Comparison of ENCODE assay signal across 9 cellular contexts in the genomic region with DNA sequence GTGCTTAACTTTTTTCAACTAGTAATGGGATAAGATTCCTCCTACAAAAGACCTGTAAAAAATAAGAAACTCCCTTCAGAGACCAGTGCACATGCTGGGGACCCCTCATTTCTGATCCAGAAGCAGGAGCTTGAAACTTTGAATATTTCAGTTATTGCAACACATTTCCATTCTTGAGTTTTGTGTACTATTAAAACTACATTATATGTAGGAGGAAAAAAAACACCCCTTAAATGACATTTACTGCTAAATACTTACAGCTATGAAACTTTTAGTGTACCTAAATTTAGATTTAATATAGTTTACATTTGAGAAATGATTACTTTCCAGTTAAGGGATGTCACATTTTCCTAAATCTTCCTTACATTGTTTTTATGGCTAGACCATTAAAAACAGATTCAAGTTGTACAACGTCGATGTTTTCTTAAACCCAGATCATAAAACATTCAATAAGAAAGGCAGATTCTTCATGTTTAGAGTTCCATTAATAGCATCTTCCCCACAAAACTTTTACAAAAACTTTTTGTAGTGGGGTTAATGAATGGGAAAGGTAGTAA. TPM values are rescaled to one million over a fixed set of nuclear protein-coding genes. Genes with fewer than 3 reads are reported as not detected.
DNase-seq lines count a peak whose midpoint lies in the region; ATAC-seq and TF ChIP-seq lines count a peak whose summit lies in the region.
"Had no signal": no experiment of that assay in that cellular context is flagged by ENCODE, and none has a peak within 500 bp of the region (broad histone marks: within the 10 kb centered on the region; RNA-seq: fewer than 3 reads in every experiment).

No MANE protein-coding gene starts in this region.

- TF ChIP-seq POLR2A in sigmoid colon (IDR thresholded peaks at IDR 0.05): no peak

- ATAC-seq in activated naive CD8-positive, alpha-beta T cell treated with anti-CD3 and anti-CD28 coated beads, Interleukin-2, amount 50 U/mL, for 24 hours: no peak
- ATAC-seq in GM19395 (IDR thresholded peaks at IDR 0.05; ENCODE audit: unreplicated experiment) (no peak), HG03460 (IDR thresholded peaks at IDR 0.05; ENCODE audit: unreplicated experiment) (no peak)

- DNase-seq in GM12865 (ENCODE audit: low read depth) (no peak), astrocyte of the cerebellum (ENCODE audit: low read depth) (no peak), sigmoid colon (no peak), T-helper 1 cell (no peak)
- DNase-seq in activated naive CD8-positive, alpha-beta T cell treated with anti-CD3 and anti-CD28 coated beads, Interleukin-2, amount 50 U/mL, for 24 hours: no peak
- DNase-seq: SW 1271 had no signal

- H3K36me3 ChIP-seq in iPS-18a (ENCODE audit: control insufficient read depth, low read depth, low read length) (no peaks in the 10 kb centered on the region), sigmoid colon (peaks cover 0 to 30% (median under 1%) of the 10 kb centered on the region in 4 donors)

- no peak overlapping the region for H3K27ac ChIP-seq in iPS-18a (ENCODE audit: low read length)
- peak overlapping the region; percentile 90 to 98 (median 96) for H3K27ac ChIP-seq in sigmoid colon

- peak overlapping the region; percentile 90 for H3K4me3 ChIP-seq in GM12865 (ENCODE audit: low read depth, low read length)
- peak overlapping the region; percentile 71 for H3K4me3 ChIP-seq in astrocyte of the cerebellum (ENCODE audit: low read depth, low read length)
- H3K4me3 ChIP-seq in iPS-18a (ENCODE audit: low read length): no peak overlapping the region
- peak overlapping the region; percentile 74 to 92 (median 86) for H3K4me3 ChIP-seq in sigmoid colon

- intact Hi-C loops in sigmoid colon (cut with DNase I): loop anchor here (5.0 to 10.0 kb wide), 4 partner anchors 34 to 681 kb away; partner anchors contain the start of gene SLC16A7

- no peak for TF ChIP-seq CTCF in GM12865 (IDR thresholded peaks at IDR 0.05; ENCODE audit: insufficient read depth, low read depth, low read length, missing control alignments)
- TF ChIP-seq CTCF in astrocyte of the cerebellum (IDR thresholded peaks at IDR 0.05; ENCODE audit: low read depth, low read length, missing control alignments): no peak
- TF ChIP-seq CTCF in sigmoid colon (IDR thresholded peaks at IDR 0.05): no peak

- 9 to 51% methylated on average over 2 of the region's 2 CpGs for WGBS in sigmoid colon, 2 donors

- in situ Hi-C loops in astrocyte of the cerebellum (cut with HindIII; ENCODE audit: low sequenced_read_pairs): no loop called here

- peaks cover 42% of the 10 kb centered on the region for H3K4me1 ChIP-seq in iPS-18a (ENCODE audit: control insufficient read depth, low read depth, low read length)
- peaks cover 0 to 52% (median 40%) of the 10 kb centered on the region in 4 donors for H3K4me1 ChIP-seq in sigmoid colon

- peaks cover 14% of the 10 kb centered on the region for H3K27me3 ChIP-seq in iPS-18a (ENCODE audit: control insufficient read depth, insufficient read depth, low read length)
- no peaks in the 10 kb centered on the region for H3K27me3 ChIP-seq in sigmoid colon

- no peak overlapping the region for H3K4me3 Mint-ChIP-seq in activated naive CD8-positive, alpha-beta T cell treated with anti-CD3 and anti-CD28 coated beads, Interleukin-2, amount 50 U/mL, for 24 hours

- no peak overlapping the region for H3K27ac Mint-ChIP-seq in activated naive CD8-positive, alpha-beta T cell treated with anti-CD3 and anti-CD28 coated beads, Interleukin-2, amount 50 U/mL, for 24 hours

- peak in 2 of 4 donors; percentile 25 to 37 for TF ChIP-seq EP300 in sigmoid colon (IDR thresholded peaks at IDR 0.05)

- peak overlapping the region; percentile 13 for H3K9ac ChIP-seq in iPS-18a (ENCODE audit: low read length)

- H3K9me3 ChIP-seq in iPS-18a (ENCODE audit: control insufficient read depth, low read depth, low read length) (no peaks in the 10 kb centered on the region), sigmoid colon (no peaks in the 10 kb centered on the region)

- peaks cover 8% of the 10 kb centered on the region for H3K4me1 Mint-ChIP-seq in activated naive CD8-positive, alpha-beta T cell treated with anti-CD3 and anti-CD28 coated beads, Interleukin-2, amount 50 U/mL, for 24 hours

- H3K36me3 Mint-ChIP-seq in activated naive CD8-positive, alpha-beta T cell treated with anti-CD3 and anti-CD28 coated beads, Interleukin-2, amount 50 U/mL, for 24 hours (ENCODE audit: low read depth): no peaks in the 10 kb centered on the region

- no peaks in the 10 kb centered on the region for H3K9me3 Mint-ChIP-seq in activated naive CD8-positive, alpha-beta T cell treated with anti-CD3 and anti-CD28 coated beads, Interleukin-2, amount 50 U/mL, for 24 hours

- peaks cover 28% of the 10 kb centered on the region for H3K27me3 Mint-ChIP-seq in activated naive CD8-positive, alpha-beta T cell treated with anti-CD3 and anti-CD28 coated beads, Interleukin-2, amount 50 U/mL, for 24 hours

RNA-seq across cellular contexts. Expression of gene LRIG3, which starts 4.1 kb away (rescaled TPM):
- 100 to 1,000 TPM in 1 of 4 donors, 10 to 100 TPM in 3; 58.1 to 186 (median 64.2) TPM for total RNA-seq in sigmoid colon
- polyA plus RNA-seq in sigmoid colon: 10 to 100 TPM in 1 of 3 donors, 1 to 10 TPM in 2; 2.8 to 26.1 (median 6.6) TPM
